ENCODE assay signal across 9 cellular contexts in the genomic region with DNA sequence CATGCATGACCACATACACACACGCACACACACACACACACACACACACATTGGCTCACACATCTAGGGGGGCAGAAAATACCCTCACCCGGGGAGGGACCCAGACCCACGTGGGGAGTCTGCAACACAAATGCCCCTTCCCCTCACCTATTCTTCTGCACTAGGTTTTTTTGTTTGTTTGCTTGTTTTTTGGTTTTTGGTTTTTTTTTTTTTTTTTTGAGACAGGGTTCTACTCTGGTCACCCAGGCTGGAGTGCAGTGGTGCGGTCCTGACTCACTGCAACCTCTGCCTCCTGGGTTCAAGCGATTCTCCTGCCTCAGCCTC. TPM values are rescaled to one million over a fixed set of nuclear protein-coding genes. Genes with fewer than 3 reads are reported as not detected.
DNase-seq lines count a peak whose midpoint lies in the region; ATAC-seq and TF ChIP-seq lines count a peak whose summit lies in the region.
"Had no signal": no experiment of that assay in that cellular context is flagged by ENCODE, and none has a peak within 500 bp of the region (broad histone marks: within the 10 kb centered on the region; RNA-seq: fewer than 3 reads in every experiment).

No MANE protein-coding gene starts in this region.

- H3K4me1 ChIP-seq in tibial artery (peaks cover 0 to 7% (median 0%) of the 10 kb centered on the region in 4 donors), esophagus muscularis mucosa (peaks cover 0 to 7% (median 3%) of the 10 kb centered on the region in 4 donors), thyroid gland (peaks cover 0 to 8% of the 10 kb centered on the region in 2 donors)

- no peaks in the 10 kb centered on the region for H3K36me3 ChIP-seq in tibial artery
- H3K36me3 ChIP-seq in esophagus muscularis mucosa: no peaks in the 10 kb centered on the region
- H3K36me3 ChIP-seq in thyroid gland: no peaks in the 10 kb centered on the region

- no peak for TF ChIP-seq CTCF in Calu3 (IDR thresholded peaks at IDR 0.05; ENCODE audit: unreplicated experiment)
- TF ChIP-seq CTCF in mesothelial cell of epicardium (IDR thresholded peaks at IDR 0.05; ENCODE audit: unreplicated experiment): no peak
- no peak for TF ChIP-seq CTCF in tibial artery (IDR thresholded peaks at IDR 0.05)
- TF ChIP-seq CTCF in esophagus muscularis mucosa (IDR thresholded peaks at IDR 0.05): no peak
- TF ChIP-seq CTCF in thyroid gland (IDR thresholded peaks at IDR 0.05): no peak

- intact Hi-C loops in Calu3 (cut with micrococcal nuclease; ENCODE audit: unreplicated experiment) (no loop called here), tibial artery (cut with DNase I; ENCODE audit: low total_unique reads) (no loop called here), esophagus muscularis mucosa (cut with DNase I) (no loop called here), thyroid gland (cut with DNase I) (no loop called here)

- H3K27ac Mint-ChIP-seq in Calu3 (ENCODE audit: unreplicated experiment) (peak overlapping the region; percentile 83), T-helper 17 cell (peak overlapping the region; percentile 93), mesothelial cell of epicardium (peak overlapping the region; percentile 97)

- no peak for TF ChIP-seq EP300 in esophagus muscularis mucosa (IDR thresholded peaks at IDR 0.05)

- H3K4me3 ChIP-seq in tibial artery: no peak overlapping the region
- H3K4me3 ChIP-seq in esophagus muscularis mucosa: no peak overlapping the region
- no peak overlapping the region for H3K4me3 ChIP-seq in thyroid gland (replicated peaks in 1 of 3)

- no peaks in the 10 kb centered on the region for H3K27me3 ChIP-seq in tibial artery
- H3K27me3 ChIP-seq in esophagus muscularis mucosa: no peaks in the 10 kb centered on the region
- H3K27me3 ChIP-seq in thyroid gland: no peaks in the 10 kb centered on the region

- H3K9me3 Mint-ChIP-seq in Calu3 (ENCODE audit: low read depth, unreplicated experiment) (peaks cover 3% of the 10 kb centered on the region), mesothelial cell of epicardium (no peaks in the 10 kb centered on the region)

- H3K27me3 Mint-ChIP-seq in Calu3 (ENCODE audit: unreplicated experiment): no peaks in the 10 kb centered on the region
- no peaks in the 10 kb centered on the region for H3K27me3 Mint-ChIP-seq in T-helper 17 cell
- H3K27me3 Mint-ChIP-seq in mesothelial cell of epicardium (ENCODE audit: low read depth): no peaks in the 10 kb centered on the region

- peaks cover 34% of the 10 kb centered on the region for H3K4me1 Mint-ChIP-seq in Calu3 (ENCODE audit: low read depth, unreplicated experiment)
- H3K4me1 Mint-ChIP-seq in T-helper 17 cell: peaks cover 15% of the 10 kb centered on the region
- peaks cover 15% of the 10 kb centered on the region for H3K4me1 Mint-ChIP-seq in mesothelial cell of epicardium

- no peaks in the 10 kb centered on the region for H3K9me3 ChIP-seq in T-helper 17 cell (ENCODE audit: control insufficient read depth, low read length, poor library complexity, severe bottlenecking)
- no peaks in the 10 kb centered on the region for H3K9me3 ChIP-seq in tibial artery
- no peaks in the 10 kb centered on the region for H3K9me3 ChIP-seq in esophagus muscularis mucosa
- H3K9me3 ChIP-seq in thyroid gland: no peaks in the 10 kb centered on the region

- H3K27ac ChIP-seq in tibial artery (no peak overlapping the region), esophagus muscularis mucosa (replicated peaks in 1 of 4) (no peak overlapping the region), thyroid gland (no peak overlapping the region)

- CTCF ChIA-PET in Calu3 (lab: Charles Lee): interaction anchor here (0.5 to 1.8 kb wide), 4 partner anchors 11 to 371 kb away, joined by 3 to 6 read pairs (median 4); no protein-coding TSS in a partner anchor

- TF ChIP-seq POLR2A in esophagus muscularis mucosa (IDR thresholded peaks at IDR 0.05; ENCODE audit: low read depth): no peak
- no peak for TF ChIP-seq POLR2A in thyroid gland (IDR thresholded peaks at IDR 0.05)

- H3K36me3 Mint-ChIP-seq in Calu3 (ENCODE audit: insufficient read depth, unreplicated experiment) (no peaks in the 10 kb centered on the region), T-helper 17 cell (ENCODE audit: low read depth) (peaks cover 4% of the 10 kb centered on the region), mesothelial cell of epicardium (no peaks in the 10 kb centered on the region)

- ATAC-seq in GM21528 (IDR thresholded peaks at IDR 0.05; ENCODE audit: low FRiP score, unreplicated experiment) (peak; percentile 12), T-helper 17 cell (no peak)

- DNase-seq in Calu3 (no peak), T-helper 17 cell (no peak), mesothelial cell of epicardium (ENCODE audit: low spot score in 2 of 2, unreplicated experiment in 2 of 2) (no peak), tibial artery (no peak), esophagus muscularis mucosa (ENCODE audit: extremely low spot score) (no peak), thyroid gland (no peak)
- no peak for DNase-seq in stimulated activated CD4-positive, alpha-beta T cell treated with anti-CD3 and anti-CD28 coated beads, Interleukin-12 subunit alpha, Interleukin-12 subunit beta, amount 100 ng/mL, for 4 hours
- DNase-seq: NCI-H82 had no signal

- 77% methylated on average over 5 of the region's 5 CpGs for WGBS in esophagus muscularis mucosa
- 87 to 88% methylated on average over 5 of the region's 5 CpGs for WGBS in thyroid gland, 2 donors

- BruUV-seq in Calu3 (replicated peaks; lab: Mats Ljungman, UMichigan): no TSS peak

- no peak overlapping the region for H3K4me3 Mint-ChIP-seq in Calu3 (ENCODE audit: low read depth, unreplicated experiment)
- H3K4me3 Mint-ChIP-seq in T-helper 17 cell: peak overlapping the region; percentile 88
- no peak overlapping the region for H3K4me3 Mint-ChIP-seq in mesothelial cell of epicardium

RNA-seq across cellular contexts. Expression of a gene that starts 28.4 kb away (rescaled TPM):
- total RNA-seq in Calu3 (2022) (50.7 and 53.6 TPM in 2 replicates), T-helper 17 cell (10 to 100 TPM; 20.8 to 24.9 TPM), mesothelial cell of epicardium (64.7 to 67.2 TPM (median 66.4 TPM) in 3 replicates), esophagus muscularis mucosa (10 to 100 TPM; 34.5 to 55.6 (median 41.6) TPM), thyroid gland (10 to 100 TPM; 29.6 to 35.6 (median 32.5) TPM)
